In genomic region chr2:121809607-121810006, GRCh38 we compare ENCODE assay signal across 17 cellular contexts.
"Had no signal": no experiment of that assay in that cellular context is flagged by ENCODE, and none has a peak within 500 bp of the region (broad histone marks: within the 10 kb centered on the region; RNA-seq: fewer than 3 reads in every experiment).

No MANE protein-coding gene starts in this region.

- H3K9me3 ChIP-seq: transverse colon had no signal

- H3K27me3 ChIP-seq: transverse colon had no signal

- H3K27ac ChIP-seq: foreskin keratinocyte, parathyroid adenoma, skin epidermis, transverse colon, VCaP had no signal

- ATAC-seq: activated T-helper 17 cell treated with anti-CD3 and anti-CD28 coated beads, Interleukin-2, amount 50 U/mL, for 72 hours; foreskin keratinocyte had no signal

- H3K4me1 ChIP-seq: foreskin keratinocyte, parathyroid adenoma, transverse colon had no signal

- H3K4me3 ChIP-seq: lung, skin epidermis, transverse colon had no signal

- H3K36me3 ChIP-seq: transverse colon had no signal

- DNase-seq: activated CD4-positive, alpha-beta T cell treated with anti-CD3 and anti-CD28 coated beads for 1 hour; activated CD4-positive, alpha-beta T cell treated with anti-CD3 and anti-CD28 coated beads, Interleukin-2, amount 50 U/mL, for 48 hours; activated naive CD4-positive, alpha-beta T cell treated with Interleukin-2 at 50 U/mL for 16 hours; aorta; effector CD8-positive, alpha-beta T cell; foreskin keratinocyte; head of caudate nucleus; retina; stimulated activated CD4-positive, alpha-beta T cell treated with anti-CD3 and anti-CD28 coated beads, Interleukin-15, amount 100 ng/mL, for 24 hours; stimulated activated CD4-positive, alpha-beta T cell treated with anti-CD3 and anti-CD28 coated beads, Interleukin-4, amount 100 ng/mL, for 1 hour; stimulated activated naive CD4-positive, alpha-beta T cell; transverse colon had no signal
